Comparison of ENCODE assay signal across 10 cellular contexts in the genomic region with DNA sequence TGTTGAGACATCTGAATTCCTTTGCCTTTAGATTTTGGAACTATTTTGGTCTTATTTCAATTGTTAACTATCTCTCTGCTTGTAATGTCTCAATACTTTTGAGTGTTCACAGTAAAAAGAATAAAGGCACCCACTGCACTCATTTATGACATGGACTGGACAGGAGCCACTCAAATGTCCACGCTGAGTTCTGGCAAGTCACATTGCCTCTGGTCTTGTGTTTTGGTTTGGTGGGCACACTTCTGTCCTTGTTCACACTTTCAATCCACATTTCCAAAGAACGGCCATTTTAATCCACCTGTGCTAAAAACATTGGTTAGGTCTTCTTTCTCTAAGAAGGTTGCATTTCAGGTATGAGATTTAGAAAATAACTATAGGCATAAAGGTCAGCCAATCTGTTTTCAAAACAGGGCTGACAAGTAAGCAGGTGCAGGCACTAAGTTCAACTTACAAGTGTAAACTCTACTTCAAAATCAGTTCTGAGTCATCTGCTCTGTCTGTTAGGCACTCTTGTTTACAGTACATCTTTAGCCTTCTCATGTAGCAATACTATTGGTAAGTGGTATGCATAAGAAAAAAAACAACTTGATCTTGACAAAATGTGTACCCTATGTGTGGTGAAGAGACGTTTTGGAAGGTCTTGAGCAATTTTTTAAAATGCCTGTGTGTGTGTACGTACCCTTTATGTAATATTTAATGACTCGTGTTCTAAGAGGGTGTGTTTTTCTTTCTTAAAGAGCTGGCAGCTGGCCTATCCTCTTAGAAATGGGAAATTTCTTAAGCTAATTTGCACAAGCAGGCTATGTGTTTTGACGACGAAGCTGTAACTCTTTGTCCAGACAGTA. TPM values are rescaled to one million over a fixed set of nuclear protein-coding genes. Genes with fewer than 3 reads are reported as not detected.
DNase-seq lines count a peak whose midpoint lies in the region; ATAC-seq and TF ChIP-seq lines count a peak whose summit lies in the region.
"Had no signal": no experiment of that assay in that cellular context is flagged by ENCODE, and none has a peak within 500 bp of the region (broad histone marks: within the 10 kb centered on the region; RNA-seq: fewer than 3 reads in every experiment).

No MANE protein-coding gene starts in this region.

- H3K4me1 ChIP-seq in neuronal stem cell (ENCODE audit: control insufficient read depth in 2 of 2, insufficient read depth in 1 of 2, low read depth in 1 of 2, low read length in 2 of 2) = no peaks in the 10 kb centered on the region

- no peak overlapping the region for H3K27ac ChIP-seq in neuronal stem cell (replicated peaks; ENCODE audit: low read length)

- no peaks in the 10 kb centered on the region for H3K27me3 ChIP-seq in neuronal stem cell (ENCODE audit: control insufficient read depth in 3 of 3, insufficient read depth in 3 of 3, low read depth in 1 of 3, low read length in 3 of 3)

- H3K23ac ChIP-seq in neuronal stem cell (ENCODE audit: low read depth, low read length, poor library complexity) = no peak overlapping the region

- no peaks in the 10 kb centered on the region for H3K79me1 ChIP-seq in neuronal stem cell (ENCODE audit: low read depth, low read length)

- H3K14ac ChIP-seq in neuronal stem cell (ENCODE audit: low read length) = no peak overlapping the region

- no peak overlapping the region for H4K91ac ChIP-seq in neuronal stem cell (ENCODE audit: low read depth, low read length, poor library complexity)

- H3K27me3 Mint-ChIP-seq in activated CD8-positive, alpha-beta memory T cell treated with anti-CD3 and anti-CD28 coated beads, Interleukin-2, amount 10 ng/mL, durations not matched to agents 7 days and 5 days = peaks cover 13% of the 10 kb centered on the region

- no peak overlapping the region for H2BK15ac ChIP-seq in neuronal stem cell (ENCODE audit: low read length)

- H3K18ac ChIP-seq in neuronal stem cell (ENCODE audit: low read length) = no peak overlapping the region

- ATAC-seq in GM21423 (IDR thresholded peaks at IDR 0.05; ENCODE audit: unreplicated experiment) (no peak), HG03095 (IDR thresholded peaks at IDR 0.05; ENCODE audit: unreplicated experiment) (no peak), Right ventricle myocardium inferior (no peak)
- no peak for ATAC-seq in activated CD8-positive, alpha-beta memory T cell treated with anti-CD3 and anti-CD28 coated beads, Interleukin-2, amount 10 ng/mL, durations not matched to agents 7 days and 5 days

- no peak overlapping the region for H3K4me3 ChIP-seq in cardiac fibroblast (replicated peaks in 1 of 2; ENCODE audit: low read depth in 2 of 2, low read length in 2 of 2)
- no peak overlapping the region for H3K4me3 ChIP-seq in neuronal stem cell (ENCODE audit: low read length in 2 of 2)

- H3K36me3 Mint-ChIP-seq in activated CD8-positive, alpha-beta memory T cell treated with anti-CD3 and anti-CD28 coated beads, Interleukin-2, amount 10 ng/mL, durations not matched to agents 7 days and 5 days = no peaks in the 10 kb centered on the region

- no peak overlapping the region for H2BK12ac ChIP-seq in neuronal stem cell (ENCODE audit: low read length)

- WGBS in neuronal stem cell (ENCODE audit: extremely low coverage in 2 of 2, insufficient read length in 2 of 2, insufficient replicate concordance in 1 of 2), 2 donors = no CpG with 5 or more reads among the region's 7 CpGs

- no peak overlapping the region for H4K8ac ChIP-seq in neuronal stem cell (ENCODE audit: low read depth, low read length)

- no peak overlapping the region for H2BK5ac ChIP-seq in neuronal stem cell (ENCODE audit: low read length)

- H3K4ac ChIP-seq in neuronal stem cell (ENCODE audit: low read length) = no peak overlapping the region

- H2AK5ac ChIP-seq in neuronal stem cell (ENCODE audit: low read depth, low read length) = no peak overlapping the region

- CTCF ChIA-PET in activated CD8-positive, alpha-beta memory T cell treated with anti-CD3 and anti-CD28 coated beads, Interleukin-2, amount 10 ng/mL, durations not matched to agents 7 days and 5 days (lab: Charles Lee) = no interaction called here

- H3K4me3 Mint-ChIP-seq in activated CD8-positive, alpha-beta memory T cell treated with anti-CD3 and anti-CD28 coated beads, Interleukin-2, amount 10 ng/mL, durations not matched to agents 7 days and 5 days = no peak overlapping the region
- H3K4me3 Mint-ChIP-seq: activated T-helper 1 cell treated with anti-CD3 and anti-CD28 coated beads, Interleukin-12 subunit alpha, Interleukin-12 subunit beta, Interleukin-2, Interleukin-4 antibody, amounts not matched to agents 30 ng/mL and 10 ng/mL and 1 ng/mL, durations not matched to agents 14 hours and 24 hours and 36 hours had no signal

- H3K4me1 Mint-ChIP-seq in activated CD8-positive, alpha-beta memory T cell treated with anti-CD3 and anti-CD28 coated beads, Interleukin-2, amount 10 ng/mL, durations not matched to agents 7 days and 5 days = no peaks in the 10 kb centered on the region

- intact Hi-C loops in Right ventricle myocardium inferior (cut with DNase I) = no loop called here

- H3K9ac ChIP-seq in neuronal stem cell (ENCODE audit: low read depth, low read length, poor library complexity) = no peak overlapping the region

- no peaks in the 10 kb centered on the region for H3K9me3 Mint-ChIP-seq in activated CD8-positive, alpha-beta memory T cell treated with anti-CD3 and anti-CD28 coated beads, Interleukin-2, amount 10 ng/mL, durations not matched to agents 7 days and 5 days (ENCODE audit: low read depth)
- H3K9me3 Mint-ChIP-seq: activated T-helper 1 cell treated with anti-CD3 and anti-CD28 coated beads, Interleukin-12 subunit alpha, Interleukin-12 subunit beta, Interleukin-2, Interleukin-4 antibody, amounts not matched to agents 30 ng/mL and 10 ng/mL and 1 ng/mL, durations not matched to agents 14 hours and 24 hours and 36 hours had no signal

- H3K27ac Mint-ChIP-seq in activated CD8-positive, alpha-beta memory T cell treated with anti-CD3 and anti-CD28 coated beads, Interleukin-2, amount 10 ng/mL, durations not matched to agents 7 days and 5 days = no peak overlapping the region
- H3K27ac Mint-ChIP-seq: activated T-helper 1 cell treated with anti-CD3 and anti-CD28 coated beads, Interleukin-12 subunit alpha, Interleukin-12 subunit beta, Interleukin-2, Interleukin-4 antibody, amounts not matched to agents 30 ng/mL and 10 ng/mL and 1 ng/mL, durations not matched to agents 14 hours and 24 hours and 36 hours had no signal

- H3K4me2 ChIP-seq in neuronal stem cell (ENCODE audit: insufficient read depth, low read length, poor library complexity, severe bottlenecking) = no peak overlapping the region

- no peaks in the 10 kb centered on the region for H3K9me3 ChIP-seq in neuronal stem cell (replicated peaks in 1 of 2; ENCODE audit: control insufficient read depth in 2 of 2, insufficient read depth in 1 of 2, low read depth in 1 of 2, low read length in 2 of 2)

- H3K36me3 ChIP-seq in neuronal stem cell (replicated peaks in 1 of 2; ENCODE audit: control insufficient read depth in 2 of 2, insufficient read depth in 2 of 2, low read length in 2 of 2) = no peaks in the 10 kb centered on the region

- peak overlapping the region; percentile 44 for H2AFZ ChIP-seq in neuronal stem cell (ENCODE audit: low read length)

- peak; percentile 78 for DNase-seq in DMS53 (lab: John Stamatoyannopoulos, UW)
- peak; percentile 20 for DNase-seq in NCI-H2029 (lab: John Stamatoyannopoulos, UW)
- DNase-seq in cardiac fibroblast (ENCODE audit: low read depth in 2 of 2) = peak; percentile 80 to 82
- no peak for DNase-seq in neuronal stem cell (ENCODE audit: low spot score)
- DNase-seq in activated CD8-positive, alpha-beta memory T cell treated with anti-CD3 and anti-CD28 coated beads, Interleukin-2, amount 10 ng/mL, durations not matched to agents 7 days and 5 days = no peak
- no peak for DNase-seq in Right ventricle myocardium inferior (ENCODE audit: missing footprints)
- DNase-seq: NCI-H526 had no signal

- H2BK120ac ChIP-seq in neuronal stem cell (ENCODE audit: low read depth, low read length) = no peak overlapping the region

- TF ChIP-seq CTCF in cardiac fibroblast (IDR thresholded peaks at IDR 0.05; ENCODE audit: low read depth, low read length) = no peak

RNA-seq across cellular contexts. Expression of gene ZFAND5, which starts 31.5 kb away (rescaled TPM):
- 126 TPM for polyA plus RNA-seq in neuronal stem cell (2013, experiment 1 of 2)
- polyA plus RNA-seq in neuronal stem cell (2013, experiment 2 of 2) = 127 TPM
- 100 to 1,000 TPM in 1 of 2 experiments, 10 to 100 TPM in 1; 71.7 to 112 TPM for total RNA-seq in activated CD8-positive, alpha-beta memory T cell treated with anti-CD3 and anti-CD28 coated beads, Interleukin-2, amount 10 ng/mL, durations not matched to agents 7 days and 5 days
- total RNA-seq in Right ventricle myocardium inferior = 174 TPM

Comparison
In these comparisons a context has a peak if more than half of its experiments do, and no peak if none do; other contexts are left out.
1. DNase-seq: peak in DMS53 (single experiment), NCI-H2029 (single experiment) and cardiac fibroblast (2 of 2); none in neuronal stem cell (single experiment), activated CD8-positive, alpha-beta memory T cell treated with anti-CD3 and anti-CD28 coated beads, Interleukin-2, amount 10 ng/mL, durations not matched to agents 7 days and 5 days (single experiment) and Right ventricle myocardium inferior (single experiment).